Comparison of ENCODE assay signal across 1 cellular context in genomic region chr16:70523621-70524405, GRCh38.
TF ChIP-seq lines count a peak whose summit lies in the region.

Gene SF3B3 (plus strand): TSS chr16:70523816. CDS start chr16:70526657, 2,841 bp downstream.

TF ChIP-seq in HepG2, 621 proteins besides CTCF, POLR2A, EP300 and RAD21 (continued from another document and continues in another):
- TF ChIP-seq SRY (CRISPR knock-in tag; IDR thresholded peaks at IDR 0.05) (peak; percentile 87), ZNF572 (CRISPR knock-in tag; IDR thresholded peaks at IDR 0.05) (no peak), HOXA9 (CRISPR knock-in tag; IDR thresholded peaks at IDR 0.05; ENCODE audit: borderline replicate concordance) (no peak; the same call in 1 of the 2 replicates), SAFB2 (CRISPR knock-in tag; IDR thresholded peaks at IDR 0.05; ENCODE audit: borderline replicate concordance, low read depth) (no peak), IRF2 (CRISPR knock-in tag; IDR thresholded peaks at IDR 0.05) (peak; percentile 52; the same call in 1 of the 2 replicates), HNRNPL (IDR thresholded peaks at IDR 0.05; ENCODE audit: low read depth, low read length) (0 out of 2 replicates have a peak, but pooled peaks have one; percentile 53), ZNF879 (CRISPR knock-in tag; IDR thresholded peaks at IDR 0.05) (no peak), NCOA1 (CRISPR knock-in tag; IDR thresholded peaks at IDR 0.05) (no peak), ZNF414 (CRISPR knock-in tag; IDR thresholded peaks at IDR 0.05) (no peak), ZNF776 (CRISPR knock-in tag; IDR thresholded peaks at IDR 0.05) (no peak; the same call in 1 of the 2 replicates), ZNF281 (CRISPR knock-in tag; IDR thresholded peaks at IDR 0.05; ENCODE audit: borderline replicate concordance) (no peak), BORCS8-MEF2B (CRISPR knock-in tag; IDR thresholded peaks at IDR 0.05) (peak; percentile 84), ELF3 (CRISPR knock-in tag; IDR thresholded peaks at IDR 0.05) (peak; percentile 27; the same call in 1 of the 2 replicates), HMGXB3 (CRISPR knock-in tag; IDR thresholded peaks at IDR 0.05; ENCODE audit: borderline replicate concordance) (no peak), ZNF784 (CRISPR knock-in tag; IDR thresholded peaks at IDR 0.05; ENCODE audit: borderline replicate concordance) (no peak), ZNF460 (CRISPR knock-in tag; IDR thresholded peaks at IDR 0.05; ENCODE audit: borderline replicate concordance) (no peak), ZZZ3 (CRISPR knock-in tag; IDR thresholded peaks at IDR 0.05; ENCODE audit: borderline replicate concordance) (peak; percentile 81; the same call in 1 of the 2 replicates), MLLT10 (CRISPR knock-in tag; IDR thresholded peaks at IDR 0.05) (no peak), ZNF496 (CRISPR knock-in tag; IDR thresholded peaks at IDR 0.05; ENCODE audit: insufficient replicate concordance) (no peak), ZNF207 (IDR thresholded peaks at IDR 0.05; ENCODE audit: borderline replicate concordance) (no peak), ZNF451 (CRISPR knock-in tag; IDR thresholded peaks at IDR 0.05) (no peak), ZFP36L2 (CRISPR knock-in tag; IDR thresholded peaks at IDR 0.05) (0 out of 2 replicates have a peak, but pooled peaks have one; percentile 51), ZNF549 (CRISPR knock-in tag; IDR thresholded peaks at IDR 0.05) (no peak), TBP (CRISPR knock-in tag; IDR thresholded peaks at IDR 0.05) (no peak), TCF12 (IDR thresholded peaks at IDR 0.05) (no peak), TCF12 (CRISPR knock-in tag; IDR thresholded peaks at IDR 0.05) (no peak), SNAI1 (CRISPR knock-in tag; IDR thresholded peaks at IDR 0.05; ENCODE audit: borderline replicate concordance) (peak; percentile 88), KDM6A (CRISPR knock-in tag; IDR thresholded peaks at IDR 0.05; ENCODE audit: low read depth) (no peak), SMARCC2 (IDR thresholded peaks at IDR 0.05) (no peak), HDAC2 (CRISPR knock-in tag; IDR thresholded peaks at IDR 0.05) (no peak), NR3C1 (CRISPR knock-in tag; IDR thresholded peaks at IDR 0.05) (no peak), PCBP2 (optimal IDR thresholded peaks at IDR 0.05; ENCODE audit: low read depth, low read length, poor library complexity, severe bottlenecking) (no peak), BRCA1 (CRISPR knock-in tag; IDR thresholded peaks at IDR 0.05) (no peak), ZKSCAN1 (IDR thresholded peaks at IDR 0.05; ENCODE audit: low read length) (no peak), ZNF276 (CRISPR knock-in tag; IDR thresholded peaks at IDR 0.05; ENCODE audit: low read depth) (no peak), TAF1 (CRISPR knock-in tag; IDR thresholded peaks at IDR 0.05) (peak; percentile 99)
- TF ChIP-seq, protein P1, sequence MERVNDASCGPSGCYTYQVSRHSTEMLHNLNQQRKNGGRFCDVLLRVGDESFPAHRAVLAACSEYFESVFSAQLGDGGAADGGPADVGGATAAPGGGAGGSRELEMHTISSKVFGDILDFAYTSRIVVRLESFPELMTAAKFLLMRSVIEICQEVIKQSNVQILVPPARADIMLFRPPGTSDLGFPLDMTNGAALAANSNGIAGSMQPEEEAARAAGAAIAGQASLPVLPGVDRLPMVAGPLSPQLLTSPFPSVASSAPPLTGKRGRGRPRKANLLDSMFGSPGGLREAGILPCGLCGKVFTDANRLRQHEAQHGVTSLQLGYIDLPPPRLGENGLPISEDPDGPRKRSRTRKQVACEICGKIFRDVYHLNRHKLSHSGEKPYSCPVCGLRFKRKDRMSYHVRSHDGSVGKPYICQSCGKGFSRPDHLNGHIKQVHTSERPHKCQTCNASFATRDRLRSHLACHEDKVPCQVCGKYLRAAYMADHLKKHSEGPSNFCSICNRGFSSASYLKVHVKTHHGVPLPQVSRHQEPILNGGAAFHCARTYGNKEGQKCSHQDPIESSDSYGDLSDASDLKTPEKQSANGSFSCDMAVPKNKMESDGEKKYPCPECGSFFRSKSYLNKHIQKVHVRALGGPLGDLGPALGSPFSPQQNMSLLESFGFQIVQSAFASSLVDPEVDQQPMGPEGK (CRISPR knock-in tag; IDR thresholded peaks at IDR 0.05) = no peak; the same call in none of the 2 replicates
- TF ChIP-seq, protein P2, sequence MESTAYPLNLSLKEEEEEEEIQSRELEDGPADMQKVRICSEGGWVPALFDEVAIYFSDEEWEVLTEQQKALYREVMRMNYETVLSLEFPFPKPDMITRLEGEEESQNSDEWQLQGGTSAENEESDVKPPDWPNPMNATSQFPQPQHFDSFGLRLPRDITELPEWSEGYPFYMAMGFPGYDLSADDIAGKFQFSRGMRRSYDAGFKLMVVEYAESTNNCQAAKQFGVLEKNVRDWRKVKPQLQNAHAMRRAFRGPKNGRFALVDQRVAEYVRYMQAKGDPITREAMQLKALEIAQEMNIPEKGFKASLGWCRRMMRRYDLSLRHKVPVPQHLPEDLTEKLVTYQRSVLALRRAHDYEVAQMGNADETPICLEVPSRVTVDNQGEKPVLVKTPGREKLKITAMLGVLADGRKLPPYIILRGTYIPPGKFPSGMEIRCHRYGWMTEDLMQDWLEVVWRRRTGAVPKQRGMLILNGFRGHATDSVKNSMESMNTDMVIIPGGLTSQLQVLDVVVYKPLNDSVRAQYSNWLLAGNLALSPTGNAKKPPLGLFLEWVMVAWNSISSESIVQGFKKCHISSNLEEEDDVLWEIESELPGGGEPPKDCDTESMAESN (CRISPR knock-in tag; conservative IDR thresholded peaks at IDR 0.05) = peak; percentile 62; the same call in 1 of the 2 replicates
- TF ChIP-seq, protein P3, sequence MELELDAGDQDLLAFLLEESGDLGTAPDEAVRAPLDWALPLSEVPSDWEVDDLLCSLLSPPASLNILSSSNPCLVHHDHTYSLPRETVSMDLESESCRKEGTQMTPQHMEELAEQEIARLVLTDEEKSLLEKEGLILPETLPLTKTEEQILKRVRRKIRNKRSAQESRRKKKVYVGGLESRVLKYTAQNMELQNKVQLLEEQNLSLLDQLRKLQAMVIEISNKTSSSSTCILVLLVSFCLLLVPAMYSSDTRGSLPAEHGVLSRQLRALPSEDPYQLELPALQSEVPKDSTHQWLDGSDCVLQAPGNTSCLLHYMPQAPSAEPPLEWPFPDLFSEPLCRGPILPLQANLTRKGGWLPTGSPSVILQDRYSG (CRISPR knock-in tag; IDR thresholded peaks at IDR 0.05) = no peak; the same call in 1 of the 2 replicates
- TF ChIP-seq, protein P4, sequence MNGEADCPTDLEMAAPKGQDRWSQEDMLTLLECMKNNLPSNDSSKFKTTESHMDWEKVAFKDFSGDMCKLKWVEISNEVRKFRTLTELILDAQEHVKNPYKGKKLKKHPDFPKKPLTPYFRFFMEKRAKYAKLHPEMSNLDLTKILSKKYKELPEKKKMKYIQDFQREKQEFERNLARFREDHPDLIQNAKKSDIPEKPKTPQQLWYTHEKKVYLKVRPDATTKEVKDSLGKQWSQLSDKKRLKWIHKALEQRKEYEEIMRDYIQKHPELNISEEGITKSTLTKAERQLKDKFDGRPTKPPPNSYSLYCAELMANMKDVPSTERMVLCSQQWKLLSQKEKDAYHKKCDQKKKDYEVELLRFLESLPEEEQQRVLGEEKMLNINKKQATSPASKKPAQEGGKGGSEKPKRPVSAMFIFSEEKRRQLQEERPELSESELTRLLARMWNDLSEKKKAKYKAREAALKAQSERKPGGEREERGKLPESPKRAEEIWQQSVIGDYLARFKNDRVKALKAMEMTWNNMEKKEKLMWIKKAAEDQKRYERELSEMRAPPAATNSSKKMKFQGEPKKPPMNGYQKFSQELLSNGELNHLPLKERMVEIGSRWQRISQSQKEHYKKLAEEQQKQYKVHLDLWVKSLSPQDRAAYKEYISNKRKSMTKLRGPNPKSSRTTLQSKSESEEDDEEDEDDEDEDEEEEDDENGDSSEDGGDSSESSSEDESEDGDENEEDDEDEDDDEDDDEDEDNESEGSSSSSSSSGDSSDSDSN (CRISPR knock-in tag; IDR thresholded peaks at IDR 0.05) = peak; percentile 49
- TF ChIP-seq, protein P5, sequence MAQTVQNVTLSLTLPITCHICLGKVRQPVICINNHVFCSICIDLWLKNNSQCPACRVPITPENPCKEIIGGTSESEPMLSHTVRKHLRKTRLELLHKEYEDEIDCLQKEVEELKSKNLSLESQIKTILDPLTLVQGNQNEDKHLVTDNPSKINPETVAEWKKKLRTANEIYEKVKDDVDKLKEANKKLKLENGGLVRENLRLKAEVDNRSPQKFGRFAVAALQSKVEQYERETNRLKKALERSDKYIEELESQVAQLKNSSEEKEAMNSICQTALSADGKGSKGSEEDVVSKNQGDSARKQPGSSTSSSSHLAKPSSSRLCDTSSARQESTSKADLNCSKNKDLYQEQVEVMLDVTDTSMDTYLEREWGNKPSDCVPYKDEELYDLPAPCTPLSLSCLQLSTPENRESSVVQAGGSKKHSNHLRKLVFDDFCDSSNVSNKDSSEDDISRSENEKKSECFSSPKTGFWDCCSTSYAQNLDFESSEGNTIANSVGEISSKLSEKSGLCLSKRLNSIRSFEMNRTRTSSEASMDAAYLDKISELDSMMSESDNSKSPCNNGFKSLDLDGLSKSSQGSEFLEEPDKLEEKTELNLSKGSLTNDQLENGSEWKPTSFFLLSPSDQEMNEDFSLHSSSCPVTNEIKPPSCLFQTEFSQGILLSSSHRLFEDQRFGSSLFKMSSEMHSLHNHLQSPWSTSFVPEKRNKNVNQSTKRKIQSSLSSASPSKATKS (CRISPR knock-in tag; IDR thresholded peaks at IDR 0.05) = peak; percentile 75; the same call in 1 of the 2 replicates
